Comparison of ENCODE assay signal across 1 cellular context in genomic region chr14:103847954-103848719, GRCh38.
A peak's percentile ranks its signal among the peaks of the same experiment; 100 is the strongest.
TF ChIP-seq lines count a peak whose summit lies in the region.

No MANE protein-coding gene starts in this region.

TF ChIP-seq in HepG2, 621 proteins besides CTCF, POLR2A, EP300 and RAD21 (continued from another document and continues in another):
- no peak for TF ChIP-seq ATF5 (CRISPR knock-in tag; IDR thresholded peaks at IDR 0.05; ENCODE audit: low read depth)
- TF ChIP-seq ZBTB7B (CRISPR knock-in tag; IDR thresholded peaks at IDR 0.05) = peak; percentile 70
- peak; percentile 42; the same call in 1 of the 2 replicates for TF ChIP-seq ARHGAP35 (CRISPR knock-in tag; IDR thresholded peaks at IDR 0.05; ENCODE audit: borderline replicate concordance)
- TF ChIP-seq ZNF720 (CRISPR knock-in tag; IDR thresholded peaks at IDR 0.05) = no peak
- TF ChIP-seq HNF1B (CRISPR knock-in tag; IDR thresholded peaks at IDR 0.05) = no peak
- peak; percentile 64 for TF ChIP-seq RXRB (CRISPR knock-in tag; IDR thresholded peaks at IDR 0.05; ENCODE audit: borderline replicate concordance)
- TF ChIP-seq STAT6 (CRISPR knock-in tag; IDR thresholded peaks at IDR 0.05; ENCODE audit: borderline replicate concordance) = no peak
- TF ChIP-seq ZNF256 (CRISPR knock-in tag; conservative IDR thresholded peaks at IDR 0.05) = no peak
- TF ChIP-seq ZNF205 (CRISPR knock-in tag; IDR thresholded peaks at IDR 0.05) = no peak
- no peak for TF ChIP-seq ZNF850 (CRISPR knock-in tag; conservative IDR thresholded peaks at IDR 0.05)
- TF ChIP-seq STAT5B (CRISPR knock-in tag; IDR thresholded peaks at IDR 0.05) = no peak
- no peak for TF ChIP-seq BCLAF1 (IDR thresholded peaks at IDR 0.05)
- TF ChIP-seq CBX2 (IDR thresholded peaks at IDR 0.05; ENCODE audit: low read depth, low read length) = no peak
- no peak for TF ChIP-seq CBX2 (CRISPR knock-in tag; IDR thresholded peaks at IDR 0.05; ENCODE audit: low read depth)
- no peak; the same call in 1 of the 2 replicates for TF ChIP-seq TFE3 (CRISPR knock-in tag; IDR thresholded peaks at IDR 0.05)
- peak; percentile 2; the same call in 1 of the 2 replicates for TF ChIP-seq ZNF543 (CRISPR knock-in tag; IDR thresholded peaks at IDR 0.05)
- TF ChIP-seq ZMYM2 (CRISPR knock-in tag; IDR thresholded peaks at IDR 0.05) = no peak; the same call in 1 of the 2 replicates
- TF ChIP-seq ZNF333 (CRISPR knock-in tag; IDR thresholded peaks at IDR 0.05; ENCODE audit: borderline replicate concordance) = no peak
- TF ChIP-seq KIAA2018 (CRISPR knock-in tag; IDR thresholded peaks at IDR 0.05; ENCODE audit: borderline replicate concordance) = no peak
- TF ChIP-seq SRSF1 (optimal IDR thresholded peaks at IDR 0.05; ENCODE audit: low read depth, low read length) = peak; percentile 56
- no peak for TF ChIP-seq THYN1 (CRISPR knock-in tag; IDR thresholded peaks at IDR 0.05; ENCODE audit: borderline replicate concordance, low read depth)
- no peak for TF ChIP-seq ARID3A (IDR thresholded peaks at IDR 0.05; ENCODE audit: low read depth, low read length)
- no peak for TF ChIP-seq ELF3 (CRISPR knock-in tag; IDR thresholded peaks at IDR 0.05)
- no peak; the same call in 1 of the 2 replicates for TF ChIP-seq ZNF512B (CRISPR knock-in tag; IDR thresholded peaks at IDR 0.05; ENCODE audit: borderline replicate concordance)
- TF ChIP-seq NFKB2 (CRISPR knock-in tag; IDR thresholded peaks at IDR 0.05; ENCODE audit: borderline replicate concordance) = no peak
- no peak for TF ChIP-seq GATAD1 (CRISPR knock-in tag; IDR thresholded peaks at IDR 0.05)
- TF ChIP-seq ZNF775 (CRISPR knock-in tag; IDR thresholded peaks at IDR 0.05; ENCODE audit: borderline replicate concordance) = no peak
- TF ChIP-seq ZNF530 (CRISPR knock-in tag; IDR thresholded peaks at IDR 0.05; ENCODE audit: low read depth) = no peak
- TF ChIP-seq ATM (IDR thresholded peaks at IDR 0.05; ENCODE audit: borderline replicate concordance) = no peak
- no peak for TF ChIP-seq ZNF572 (CRISPR knock-in tag; IDR thresholded peaks at IDR 0.05)
- TF ChIP-seq ZNF292 (CRISPR knock-in tag; IDR thresholded peaks at IDR 0.05; ENCODE audit: borderline replicate concordance, low read depth) = peak; percentile 23; the same call in 1 of the 2 replicates
- no peak for TF ChIP-seq THAP8 (CRISPR knock-in tag; IDR thresholded peaks at IDR 0.05; ENCODE audit: borderline replicate concordance)
- no peak for TF ChIP-seq CREBL2 (CRISPR knock-in tag; IDR thresholded peaks at IDR 0.05; ENCODE audit: borderline replicate concordance)
- TF ChIP-seq EEA1 (CRISPR knock-in tag; IDR thresholded peaks at IDR 0.05; ENCODE audit: borderline replicate concordance) = no peak
